ENCODE assay signal across 12 cellular contexts in genomic region chr10:22259280-22259679, GRCh38. TPM values are rescaled to one million over a fixed set of nuclear protein-coding genes. Genes with fewer than 3 reads are reported as not detected.
DNase-seq lines count a peak whose midpoint lies in the region; ATAC-seq and TF ChIP-seq lines count a peak whose summit lies in the region.
"Had no signal": no experiment of that assay in that cellular context is flagged by ENCODE, and none has a peak within 500 bp of the region (broad histone marks: within the 10 kb centered on the region; RNA-seq: fewer than 3 reads in every experiment).

No MANE protein-coding gene starts in this region.

- H3K36me3 Mint-ChIP-seq in activated CD8-positive, alpha-beta memory T cell treated with anti-CD3 and anti-CD28 coated beads, Interleukin-2, amount 10 ng/mL, durations not matched to agents 7 days and 5 days: no peaks in the 10 kb centered on the region
- H3K36me3 Mint-ChIP-seq in activated CD8-positive, alpha-beta T cell treated with anti-CD3 and anti-CD28 coated beads for 36 hours (ENCODE audit: low read depth): no peaks in the 10 kb centered on the region

- H3K27ac ChIP-seq in neural cell (ENCODE audit: low read length): no peak overlapping the region
- H3K27ac ChIP-seq: BLaER1, skin epidermis had no signal

- no peak overlapping the region for H3K27ac Mint-ChIP-seq in activated CD8-positive, alpha-beta memory T cell treated with anti-CD3 and anti-CD28 coated beads, Interleukin-2, amount 10 ng/mL, durations not matched to agents 7 days and 5 days
- no peak overlapping the region for H3K27ac Mint-ChIP-seq in activated CD8-positive, alpha-beta T cell treated with anti-CD3 and anti-CD28 coated beads for 36 hours

- no peak overlapping the region for H3K9ac ChIP-seq in neural cell (ENCODE audit: low read length)
- H3K9ac ChIP-seq: BLaER1 had no signal

- H2AFZ ChIP-seq in neural cell (ENCODE audit: low read depth, low read length): no peak overlapping the region

- in situ Hi-C loops in KBM-7 (cut with MboI; ENCODE audit: low pct_unique_long_range_greater_than_20kb, low sequenced_read_pairs): no loop called here

- H3K9me3 ChIP-seq in neural cell (ENCODE audit: low read length): no peaks in the 10 kb centered on the region
- H3K9me3 ChIP-seq: BLaER1 had no signal

- no peaks in the 10 kb centered on the region for H4K20me1 ChIP-seq in neural cell (ENCODE audit: insufficient read depth)

- no peaks in the 10 kb centered on the region for H3K9me3 Mint-ChIP-seq in activated CD8-positive, alpha-beta memory T cell treated with anti-CD3 and anti-CD28 coated beads, Interleukin-2, amount 10 ng/mL, durations not matched to agents 7 days and 5 days (ENCODE audit: low read depth)
- H3K9me3 Mint-ChIP-seq in activated CD8-positive, alpha-beta T cell treated with anti-CD3 and anti-CD28 coated beads for 36 hours: no peaks in the 10 kb centered on the region

- H3K4me1 Mint-ChIP-seq in activated CD8-positive, alpha-beta memory T cell treated with anti-CD3 and anti-CD28 coated beads, Interleukin-2, amount 10 ng/mL, durations not matched to agents 7 days and 5 days: peaks cover 2% of the 10 kb centered on the region
- peaks cover 8% of the 10 kb centered on the region for H3K4me1 Mint-ChIP-seq in activated CD8-positive, alpha-beta T cell treated with anti-CD3 and anti-CD28 coated beads for 36 hours (ENCODE audit: low read depth)

- peak; percentile 22 for TF ChIP-seq RAD21 in neural cell (conservative IDR thresholded peaks at IDR 0.05)

- no peaks in the 10 kb centered on the region for H3K36me3 ChIP-seq in neural cell (ENCODE audit: insufficient read depth, low read length)
- H3K36me3 ChIP-seq: BLaER1 had no signal

- H3K4me3 Mint-ChIP-seq in activated CD8-positive, alpha-beta memory T cell treated with anti-CD3 and anti-CD28 coated beads, Interleukin-2, amount 10 ng/mL, durations not matched to agents 7 days and 5 days: no peak overlapping the region
- no peak overlapping the region for H3K4me3 Mint-ChIP-seq in activated CD8-positive, alpha-beta T cell treated with anti-CD3 and anti-CD28 coated beads for 36 hours

- H3K27me3 ChIP-seq in neural cell (ENCODE audit: insufficient read depth, low read depth, low read length): peaks cover 50% of the 10 kb centered on the region

- H3K4me2 ChIP-seq in neural cell (ENCODE audit: low read length): no peak overlapping the region
- H3K4me2 ChIP-seq: BLaER1 had no signal

- POLR2A ChIA-PET in activated CD8-positive, alpha-beta T cell treated with anti-CD3 and anti-CD28 coated beads for 36 hours (lab: Charles Lee): no interaction called here

- intact Hi-C loops in activated CD8-positive, alpha-beta T cell treated with anti-CD3 and anti-CD28 coated beads for 36 hours (cut with micrococcal nuclease): loop anchor here (10.0 kb wide), 2 partner anchors 166 to 726 kb away; no protein-coding TSS in a partner anchor

- DNase-seq in activated CD8-positive, alpha-beta memory T cell treated with anti-CD3 and anti-CD28 coated beads, Interleukin-2, amount 10 ng/mL, durations not matched to agents 7 days and 5 days: no peak
- no peak for DNase-seq in activated CD8-positive, alpha-beta memory T cell treated with anti-CD3 and anti-CD28 coated beads, Interleukin-2, amount 50 U/mL, for 4 hours
- DNase-seq in KBM-7 (peak; percentile 9), KG1 (lab: John Stamatoyannopoulos, UW) (no peak)
- peak; percentile 20 for DNase-seq in activated CD8-positive, alpha-beta T cell treated with anti-CD3 and anti-CD28 coated beads for 36 hours
- DNase-seq: NCI-H524 treated with DMSO at 0.1 percent for 48 hours had no signal

- CTCF ChIA-PET in activated CD8-positive, alpha-beta memory T cell treated with anti-CD3 and anti-CD28 coated beads, Interleukin-2, amount 10 ng/mL, durations not matched to agents 7 days and 5 days (lab: Charles Lee): interaction anchor here (0.8 to 2.4 kb wide), 4 partner anchors 15 to 730 kb away, joined by 3 to 7 read pairs (median 5); no protein-coding TSS in a partner anchor
- CTCF ChIA-PET in activated CD8-positive, alpha-beta T cell treated with anti-CD3 and anti-CD28 coated beads for 36 hours (lab: Charles Lee): interaction anchor here (1.1 to 2.4 kb wide), 3 partner anchors 11 to 104 kb away, joined by 3 to 7 read pairs (median 3); no protein-coding TSS in a partner anchor

- no peak for TF ChIP-seq CTCF in activated CD8-positive, alpha-beta T cell treated with anti-CD3 and anti-CD28 coated beads for 36 hours (IDR thresholded peaks at IDR 0.05)
- no peak for TF ChIP-seq CTCF in neural cell (IDR thresholded peaks at IDR 0.05; ENCODE audit: poor library complexity, severe bottlenecking)

- no peaks in the 10 kb centered on the region for H3K9me2 ChIP-seq in neural cell (ENCODE audit: insufficient read depth, low read length)

- no peak for TF ChIP-seq EP300 in neural cell (conservative IDR thresholded peaks at IDR 0.05; ENCODE audit: poor library complexity, severe bottlenecking)

- H3K79me2 ChIP-seq in neural cell (replicated peaks; ENCODE audit: insufficient read depth, low read length): no peaks in the 10 kb centered on the region

- H3F3A ChIP-seq in neural cell (ENCODE audit: insufficient read depth, low read length, poor library complexity, severe bottlenecking): no peaks in the 10 kb centered on the region

- ATAC-seq in activated CD8-positive, alpha-beta memory T cell treated with anti-CD3 and anti-CD28 coated beads, Interleukin-2, amount 10 ng/mL, durations not matched to agents 7 days and 5 days: peak; percentile 63
- ATAC-seq in activated CD8-positive, alpha-beta T cell treated with anti-CD3 and anti-CD28 coated beads for 36 hours: peak; percentile 66
- no peak for ATAC-seq in GM18520 (IDR thresholded peaks at IDR 0.05; ENCODE audit: unreplicated experiment)
- ATAC-seq in HG03460 (IDR thresholded peaks at IDR 0.05; ENCODE audit: unreplicated experiment): no peak

- no peak overlapping the region for H3K4me3 ChIP-seq in neural cell (ENCODE audit: low read length)
- H3K4me3 ChIP-seq: BLaER1, skin epidermis had no signal

- H3K27me3 Mint-ChIP-seq in activated CD8-positive, alpha-beta memory T cell treated with anti-CD3 and anti-CD28 coated beads, Interleukin-2, amount 10 ng/mL, durations not matched to agents 7 days and 5 days: peaks cover 48% of the 10 kb centered on the region
- peaks cover 28% of the 10 kb centered on the region for H3K27me3 Mint-ChIP-seq in activated CD8-positive, alpha-beta T cell treated with anti-CD3 and anti-CD28 coated beads for 36 hours

TF ChIP-seq in neural cell, 6 proteins besides CTCF, POLR2A, EP300 and RAD21:
- TF ChIP-seq REST (IDR thresholded peaks at IDR 0.05; ENCODE audit: borderline replicate concordance): no peak
- TF ChIP-seq SMC3 (conservative IDR thresholded peaks at IDR 0.05; ENCODE audit: poor library complexity): peak; percentile 16
- no peak for TF ChIP-seq TAF1 (IDR thresholded peaks at IDR 0.05; ENCODE audit: low read depth)
- TF ChIP-seq EZH2 (IDR thresholded peaks at IDR 0.05; ENCODE audit: borderline replicate concordance, insufficient read depth, low read length, poor library complexity, severe bottlenecking): no peak
- no peak for TF ChIP-seq MXI1 (conservative IDR thresholded peaks at IDR 0.05; ENCODE audit: poor library complexity, severe bottlenecking)
- TF ChIP-seq POLR2AphosphoS5 (IDR thresholded peaks at IDR 0.05): no peak

RNA-seq across cellular contexts. Expression of gene EBLN1, which starts 41.5 kb away (rescaled TPM):
- total RNA-seq in activated CD8-positive, alpha-beta memory T cell treated with anti-CD3 and anti-CD28 coated beads, Interleukin-2, amount 10 ng/mL, durations not matched to agents 7 days and 5 days: not detected
- total RNA-seq in activated CD8-positive, alpha-beta T cell treated with anti-CD3 and anti-CD28 coated beads for 36 hours: not detected
- polyA plus RNA-seq in neural cell: not detected in 2 replicates
- not detected in 2 replicates for polyA minus RNA-seq in neural cell
- polyA plus RNA-seq: keratinocyte had no signal

RNA-seq across cellular contexts. Expression of gene COMMD3, which starts 56.9 kb away (rescaled TPM):
- 100 to 1,000 TPM in 1 of 2 experiments, 10 to 100 TPM in 1; 70.6 to 103 TPM for total RNA-seq in activated CD8-positive, alpha-beta memory T cell treated with anti-CD3 and anti-CD28 coated beads, Interleukin-2, amount 10 ng/mL, durations not matched to agents 7 days and 5 days
- total RNA-seq in activated CD8-positive, alpha-beta T cell treated with anti-CD3 and anti-CD28 coated beads for 36 hours: 10 to 100 TPM; 64.7 to 68.7 TPM
- polyA plus RNA-seq in neural cell: 234 and 272 TPM in 2 replicates
- polyA minus RNA-seq in neural cell: 49.2 and 53.7 TPM in 2 replicates

Comparison
In these comparisons a context has a peak if more than half of its experiments do, and no peak if none do; other contexts are left out.
1. ATAC-seq: peak in activated CD8-positive, alpha-beta memory T cell treated with anti-CD3 and anti-CD28 coated beads, Interleukin-2, amount 10 ng/mL, durations not matched to agents 7 days and 5 days (single experiment) and activated CD8-positive, alpha-beta T cell treated with anti-CD3 and anti-CD28 coated beads for 36 hours (single experiment); none in GM18520 (single experiment) and HG03460 (single experiment).
2. DNase-seq: peak in KBM-7 (single experiment) and activated CD8-positive, alpha-beta T cell treated with anti-CD3 and anti-CD28 coated beads for 36 hours (single experiment); none in activated CD8-positive, alpha-beta memory T cell treated with anti-CD3 and anti-CD28 coated beads, Interleukin-2, amount 10 ng/mL, durations not matched to agents 7 days and 5 days (single experiment), activated CD8-positive, alpha-beta memory T cell treated with anti-CD3 and anti-CD28 coated beads, Interleukin-2, amount 50 U/mL, for 4 hours (single experiment) and KG1 (single experiment).